Comparison of ENCODE assay signal across 7 cellular contexts in genomic region chr22:45064313-45065268, GRCh38.
A peak's percentile ranks its signal among the peaks of the same experiment; 100 is the strongest.
DNase-seq lines count a peak whose midpoint lies in the region; ATAC-seq and TF ChIP-seq lines count a peak whose summit lies in the region.

No MANE protein-coding gene starts in this region.

- H3K4me3 ChIP-seq in HFF-Myc (replicated peaks; ENCODE audit: low read depth, low read length) (no peak overlapping the region), fibroblast of pulmonary artery (replicated peaks; ENCODE audit: low read depth, low read length) (no peak overlapping the region)

- TF ChIP-seq CTCF in HFF-Myc (IDR thresholded peaks at IDR 0.05; ENCODE audit: low read depth, low read length, missing control alignments) (no peak), fibroblast of pulmonary artery (IDR thresholded peaks at IDR 0.05; ENCODE audit: low read length, missing control alignments) (no peak)

- DNase-seq in HFF-Myc (ENCODE audit: extremely low read depth, low read depth) (peak; percentile 52), fibroblast of pulmonary artery (ENCODE audit: low read depth) (peak; percentile 42), pons (ENCODE audit: low spot score) (no peak), HuH-7 (ENCODE audit: low spot score) (no peak)
- DNase-seq in activated CD4-positive, alpha-beta T cell treated with anti-CD3 and anti-CD28 coated beads, Interleukin-2, amount 50 U/mL, for 48 hours = peak; percentile 58 to 72
- peak; percentile 38 to 71 for DNase-seq in stimulated activated CD8-positive, alpha-beta memory T cell treated with anti-CD3 and anti-CD28 coated beads, Interleukin-7, amount 100 ng/mL, for 48 hours (ENCODE audit: extremely low read depth in 1 of 2, low read depth in 1 of 2)

- no peak for ATAC-seq in GM21423 (IDR thresholded peaks at IDR 0.05; ENCODE audit: unreplicated experiment)

Comparison
In these comparisons a context has a peak if more than half of its experiments do, and no peak if none do; other contexts are left out.
1. DNase-seq: peak in HFF-Myc (single experiment), activated CD4-positive, alpha-beta T cell treated with anti-CD3 and anti-CD28 coated beads, Interleukin-2, amount 50 U/mL, for 48 hours (2 of 2), fibroblast of pulmonary artery (single experiment) and stimulated activated CD8-positive, alpha-beta memory T cell treated with anti-CD3 and anti-CD28 coated beads, Interleukin-7, amount 100 ng/mL, for 48 hours (2 of 2); none in pons (single experiment) and HuH-7 (single experiment).